In genomic region chr7:75957021-75957736, GRCh38 we compare ENCODE assay signal across 13 cellular contexts. TPM values are rescaled to one million over a fixed set of nuclear protein-coding genes. Genes with fewer than 3 reads are reported as not detected.
DNase-seq lines count a peak whose midpoint lies in the region; ATAC-seq, FAIRE-seq and TF ChIP-seq lines count a peak whose summit lies in the region.
"Had no signal": no experiment of that assay in that cellular context is flagged by ENCODE, and none has a peak within 500 bp of the region (broad histone marks: within the 10 kb centered on the region; RNA-seq: fewer than 3 reads in every experiment).

No MANE protein-coding gene starts in this region.

- dilution Hi-C loops in IMR-90 (cut with HindIII; ENCODE audit: low sequenced_read_pairs, unreplicated experiment): no loop called here

- H3K4me1 ChIP-seq in IMR-90 (ENCODE audit: control insufficient read depth, insufficient read depth, low read length) (0 out of 2 replicates have a peak, but pooled peaks cover 7% of the 10 kb centered on the region), endodermal cell (ENCODE audit: control insufficient read depth, insufficient read depth, low read length) (no peaks in the 10 kb centered on the region), HepG2 (ENCODE audit: insufficient read depth, low read length) (peaks cover 88% of the 10 kb centered on the region), thyroid gland (peaks cover 19 to 56% of the 10 kb centered on the region in 2 donors), A673 (ENCODE audit: insufficient read depth, low read length, poor library complexity, severe bottlenecking) (no peaks in the 10 kb centered on the region)

- no peak; the same call in 1 of the 2 replicates for ATAC-seq in IMR-90 (ENCODE audit: low read depth)
- no peak for ATAC-seq in HepG2
- ATAC-seq: sciatic nerve had no signal

- H4K8ac ChIP-seq in IMR-90 (ENCODE audit: low read depth in 2 of 2, low read length in 2 of 2): peak overlapping the region in 1 of 2 experiments; percentile 28; a peak in 1 of 4 replicates

- DNase-seq in IMR-90 (no peak), endodermal cell (peak; percentile 92), HepG2 (ENCODE audit: low spot score) (peak; percentile 47), thyroid gland (peak; percentile 80 to 87), DMS79 (lab: John Stamatoyannopoulos, UW) (no peak), A673 (ENCODE audit: low spot score) (no peak), NCI-H1417 (lab: John Stamatoyannopoulos, UW) (no peak), coronary artery (ENCODE audit: low spot score) (no peak)
- DNase-seq: activated T-cell treated with anti-CD3 and anti-CD28 coated beads, Interleukin-2, amount 50 U/mL, for 24 hours; anterior cingulate cortex; Karpas-422; NCI-H2081 treated with DMSO at 0.1 percent for 48 hours had no signal

- in situ Hi-C loops in IMR-90 (cut with MboI; ENCODE audit: low sequenced_read_pairs) (no loop called here), HepG2 (cut with HindIII; ENCODE audit: extremely low pct_ligation_motif_present, low pct_unique_long_range_greater_than_20kb) (loop anchor here (5.0 kb wide), 1 partner anchor 40 kb away; the partner anchor contains the start of gene POR)

- peak overlapping the region; percentile 79 for H3K27ac Mint-ChIP-seq in endodermal cell
- H3K27ac Mint-ChIP-seq: activated T-cell treated with anti-CD3 and anti-CD28 coated beads, Interleukin-2, amount 50 U/mL, for 24 hours had no signal

- no peak overlapping the region for H4K5ac ChIP-seq in IMR-90 (ENCODE audit: low read depth, low read length)

- H3K9ac ChIP-seq in IMR-90 (ENCODE audit: low read depth, low read length) (no peak overlapping the region), endodermal cell (ENCODE audit: extremely low read depth, low read length, poor library complexity, severe bottlenecking) (no peak overlapping the region), HepG2 (ENCODE audit: insufficient read depth, low read depth, low read length) (0 out of 2 replicates have a peak overlapping the region, but pooled peaks have one; percentile 20)

- H3K4me2 ChIP-seq in IMR-90 (ENCODE audit: low read depth, low read length) (no peak overlapping the region), HepG2 (ENCODE audit: low read depth, low read length) (no peak overlapping the region)

- H3K36me3 ChIP-seq in IMR-90 (ENCODE audit: control insufficient read depth, insufficient read depth, low read length) (peaks cover 35% of the 10 kb centered on the region), endodermal cell (ENCODE audit: control insufficient read depth, insufficient read depth, low read length) (peaks cover 63% of the 10 kb centered on the region), HepG2 (replicated peaks in 1 of 2; ENCODE audit: control insufficient read depth in 1 of 2, insufficient read depth in 2 of 2, low read length in 2 of 2) (peaks cover 25 to 75% of the 10 kb centered on the region in 2 experiments), thyroid gland (peaks cover 0 to 34% of the 10 kb centered on the region in 2 donors), A673 (ENCODE audit: insufficient read depth, low read length, poor library complexity, severe bottlenecking) (peaks cover 20% of the 10 kb centered on the region)

- H2AK9ac ChIP-seq in IMR-90 (replicated peaks; ENCODE audit: low read depth, low read length, poor library complexity): peak overlapping the region; percentile 15

- no peak overlapping the region; the same call in 2 of the 3 replicates for H2BK15ac ChIP-seq in IMR-90 (ENCODE audit: low read depth, low read length)

- TF ChIP-seq EP300 in HepG2 (IDR thresholded peaks at IDR 0.05; ENCODE audit: low read depth in 2 of 2, low read length in 2 of 2) (no peak), HepG2 (CRISPR knock-in tag; IDR thresholded peaks at IDR 0.05; ENCODE audit: borderline replicate concordance) (no peak)

- CTCF ChIA-PET in IMR-90 (lab: Yijun Ruan, JAX): no interaction called here
- CTCF ChIA-PET in HepG2 (lab: Yijun Ruan, JAX; ENCODE audit: low intra/inter-chr PET ratio, low total read pairs): no interaction called here
- CTCF ChIA-PET in A673 (lab: Charles Lee): no interaction called here

- H3K9me3 ChIP-seq in IMR-90 (ENCODE audit: control insufficient read depth, insufficient read depth, low read length): no peaks in the 10 kb centered on the region
- H3K9me3 ChIP-seq in endodermal cell (ENCODE audit: control insufficient read depth, low read length): no peaks in the 10 kb centered on the region
- H3K9me3 ChIP-seq in HepG2 (ENCODE audit: low read length): no peaks in the 10 kb centered on the region
- no peaks in the 10 kb centered on the region for H3K9me3 ChIP-seq in thyroid gland
- H3K9me3 ChIP-seq in A673 (ENCODE audit: low read depth, low read length, poor library complexity, severe bottlenecking): no peaks in the 10 kb centered on the region

- peak overlapping the region; percentile 5; the same call in 1 of the 2 replicates for H3K4ac ChIP-seq in IMR-90 (ENCODE audit: low read depth, low read length)

- H2BK5ac ChIP-seq in IMR-90 (ENCODE audit: low read depth, low read length, poor library complexity, severe bottlenecking): no peak overlapping the region

- H3K18ac ChIP-seq in IMR-90 (ENCODE audit: low read depth, low read length): no peak overlapping the region

- peaks cover 59% of the 10 kb centered on the region for H3K36me3 Mint-ChIP-seq in endodermal cell (ENCODE audit: low read depth)

- no peak overlapping the region for H2BK120ac ChIP-seq in IMR-90 (ENCODE audit: low read depth, low read length)

- H4K20me1 ChIP-seq in IMR-90 (ENCODE audit: insufficient read depth, low read length): no peaks in the 10 kb centered on the region
- peaks cover 55% of the 10 kb centered on the region for H4K20me1 ChIP-seq in HepG2 (ENCODE audit: insufficient read depth, low read length)

- 90% methylated on average over 4 of the region's 16 CpGs; no CpG with 5 or more reads in 1 of the 2 experiments for WGBS in IMR-90 (ENCODE audit: extremely low coverage in 2 of 2, insufficient read length in 1 of 2), 2 experiments
- 83 to 89% methylated on average over 13 to 16 of the region's 16 CpGs for WGBS in endodermal cell (ENCODE audit: insufficient coverage in 1 of 2, insufficient read length in 1 of 2), 2 experiments
- 92% methylated on average over 12 of the region's 16 CpGs for WGBS in HepG2 (ENCODE audit: low lambda C conversion rate)
- 51 to 73% methylated on average over 16 of the region's 16 CpGs for WGBS in thyroid gland, 2 donors

- H3K27ac ChIP-seq in IMR-90 (ENCODE audit: insufficient read depth, low read length): no peak overlapping the region
- no peak overlapping the region for H3K27ac ChIP-seq in endodermal cell (ENCODE audit: low read depth, low read length)
- peak overlapping the region; percentile 77 for H3K27ac ChIP-seq in HepG2 (ENCODE audit: extremely low read length, insufficient read depth, low read length)
- peak overlapping the region; percentile 55 to 83 (median 79) for H3K27ac ChIP-seq in thyroid gland
- H3K27ac ChIP-seq in A673 (ENCODE audit: low read depth, low read length, poor library complexity, severe bottlenecking): no peak overlapping the region
- H3K27ac ChIP-seq in coronary artery: no peak overlapping the region

- no peak overlapping the region for H4K91ac ChIP-seq in IMR-90 (ENCODE audit: insufficient read depth, low read depth, low read length)

- H3K79me1 ChIP-seq in IMR-90 (ENCODE audit: low read depth in 1 of 2, low read length in 2 of 2): peaks cover 0 to 45% of the 10 kb centered on the region in 2 experiments; a peak in 2 of 4 replicates

- FAIRE-seq in HepG2 (lab: Jason Lieb, UNC): no peak

- peaks cover 10% of the 10 kb centered on the region; the same call in 1 of the 2 replicates for H3K9me1 ChIP-seq in IMR-90 (ENCODE audit: insufficient read depth, low read length)

- H3K56ac ChIP-seq in IMR-90 (ENCODE audit: extremely low read depth, insufficient read depth, low read length): no peak overlapping the region

- H3K23ac ChIP-seq in IMR-90 (ENCODE audit: low read depth, low read length): no peak overlapping the region

- H2AK5ac ChIP-seq in IMR-90 (ENCODE audit: low read depth, low read length): no peak overlapping the region; the same call in 1 of the 2 replicates

- no peak for TF ChIP-seq RAD21 in IMR-90 (IDR thresholded peaks at IDR 0.05; ENCODE audit: low read length)
- no peak for TF ChIP-seq RAD21 in HepG2 (CRISPR knock-in tag; IDR thresholded peaks at IDR 0.05)

- BruUV-seq in IMR-90 (replicated peaks; lab: Mats Ljungman, UMichigan): no TSS peak
- BruUV-seq in HepG2 (replicated peaks; lab: Mats Ljungman, UMichigan): no TSS peak
- BruUV-seq in A673 (replicated peaks; lab: Mats Ljungman, UMichigan): no TSS peak

- H2BK20ac ChIP-seq in IMR-90 (ENCODE audit: low read depth, low read length): peak overlapping the region; percentile 26; the same call in 1 of the 2 replicates

- no peak for TF ChIP-seq POLR2A in IMR-90 (IDR thresholded peaks at IDR 0.05; ENCODE audit: low read depth, low read length)
- TF ChIP-seq POLR2A in HepG2 (IDR thresholded peaks at IDR 0.05; ENCODE audit: insufficient read depth in 1 of 2, low read depth in 2 of 2, low read length in 2 of 2): no peak
- no peak for TF ChIP-seq POLR2A in thyroid gland (IDR thresholded peaks at IDR 0.05)

- H3K9me3 Mint-ChIP-seq in endodermal cell: peaks cover 9% of the 10 kb centered on the region
- H3K9me3 Mint-ChIP-seq: activated T-cell treated with anti-CD3 and anti-CD28 coated beads, Interleukin-2, amount 50 U/mL, for 24 hours had no signal

- peaks cover 12% of the 10 kb centered on the region for H3K4me1 Mint-ChIP-seq in endodermal cell

- POLR2A ChIA-PET in IMR-90 (lab: Charles Lee; ENCODE audit: unreplicated experiment) (no interaction called here), HepG2 (lab: Yijun Ruan, JAX) (interaction anchor here (1.2 to 2.8 kb wide), 6 partner anchors 11 to 42 kb away, joined by 3 to 14 read pairs (median 6); partner anchors contain the start of gene POR), A673 (lab: Charles Lee; ENCODE audit: low non-redundant PET) (no interaction called here)

- TF ChIP-seq CTCF in IMR-90 (conservative IDR thresholded peaks at IDR 0.05; ENCODE audit: low read depth, low read length) (no peak), endodermal cell (conservative IDR thresholded peaks at IDR 0.05) (no peak), HepG2 (CRISPR knock-in tag; IDR thresholded peaks at IDR 0.05) (no peak), thyroid gland (IDR thresholded peaks at IDR 0.05) (no peak), A673 (conservative IDR thresholded peaks at IDR 0.05; ENCODE audit: low read depth, low read length) (no peak), coronary artery (IDR thresholded peaks at IDR 0.05) (no peak)

- H3K4me3 ChIP-seq in IMR-90 (ENCODE audit: insufficient read depth, low read depth, low read length) (no peak overlapping the region), endodermal cell (ENCODE audit: low read length) (no peak overlapping the region), HepG2 (replicated peaks in 1 of 3; ENCODE audit: insufficient read depth in 1 of 3, low read depth in 2 of 3, low read length in 3 of 3) (no peak overlapping the region), thyroid gland (replicated peaks in 1 of 3) (no peak overlapping the region), A673 (ENCODE audit: low read depth, low read length, poor library complexity, severe bottlenecking) (no peak overlapping the region), coronary artery (no peak overlapping the region)

- no peak overlapping the region for H3K14ac ChIP-seq in IMR-90 (replicated peaks; ENCODE audit: low read depth, low read length)

- intact Hi-C loops in IMR-90 (cut with micrococcal nuclease) (no loop called here), HepG2 (cut with micrococcal nuclease; ENCODE audit: unreplicated experiment) (loop anchor here (2.0 kb wide), 1 partner anchor 50 kb away; no protein-coding TSS in a partner anchor), thyroid gland (cut with DNase I) (no loop called here), A673 (cut with micrococcal nuclease; ENCODE audit: unreplicated experiment) (no loop called here)

- no peak overlapping the region for H3K4me3 Mint-ChIP-seq in endodermal cell
- H3K4me3 Mint-ChIP-seq: activated T-cell treated with anti-CD3 and anti-CD28 coated beads, Interleukin-2, amount 50 U/mL, for 24 hours had no signal

- H2AFZ ChIP-seq in IMR-90 (replicated peaks; ENCODE audit: low read length, poor library complexity) (no peak overlapping the region), HepG2 (ENCODE audit: low read length) (no peak overlapping the region)

- H3K27me3 Mint-ChIP-seq in endodermal cell (ENCODE audit: insufficient read depth): no peaks in the 10 kb centered on the region
- H3K27me3 Mint-ChIP-seq: activated T-cell treated with anti-CD3 and anti-CD28 coated beads, Interleukin-2, amount 50 U/mL, for 24 hours had no signal

- peaks cover 56% of the 10 kb centered on the region for H3K79me2 ChIP-seq in HepG2 (ENCODE audit: insufficient read depth, low read length)

- no peaks in the 10 kb centered on the region for H3K27me3 ChIP-seq in IMR-90 (ENCODE audit: control insufficient read depth, insufficient read depth, low read length)
- H3K27me3 ChIP-seq in endodermal cell (ENCODE audit: control insufficient read depth, insufficient read depth, low read length, poor library complexity, severe bottlenecking): no peaks in the 10 kb centered on the region
- no peaks in the 10 kb centered on the region for H3K27me3 ChIP-seq in HepG2 (ENCODE audit: control insufficient read depth in 1 of 2, insufficient read depth in 2 of 2, low read length in 2 of 2)
- H3K27me3 ChIP-seq in thyroid gland: no peaks in the 10 kb centered on the region
- H3K27me3 ChIP-seq in A673 (replicated peaks; ENCODE audit: insufficient read depth, low read depth, low read length, poor library complexity): no peaks in the 10 kb centered on the region

RNA-seq across cellular contexts. Expression of gene TMEM120A, which starts 37.2 kb away (rescaled TPM):
- total RNA-seq in IMR-90 (2012; rRNA removed) (23.1 and 32.1 TPM in 2 replicates), endodermal cell (10 to 100 TPM; 18.8 to 19.1 TPM), HepG2 (2016; rRNA removed; fragmentation: Illumina TruSeq; extraction: Trizol) (22.9 and 40.3 TPM in 2 replicates), thyroid gland (10 to 100 TPM; 25.4 to 38.2 (median 34.9) TPM), A673 (2021) (18.7 and 18.9 TPM in 2 replicates)
- polyA plus RNA-seq in IMR-90 (2012; rRNA removed) (33.8 and 39.3 TPM in 2 replicates), HepG2 (2011; rRNA removed) (102 and 116 TPM in 2 replicates)
- polyA plus RNA-seq in IMR-90 (2012; cell fraction: cytosol; rRNA removed): 13.7 and 39.5 TPM in 2 replicates
- 76.5 and 138 TPM in 2 replicates for polyA plus RNA-seq in IMR-90 (2012; cell fraction: nucleus; rRNA removed; ENCODE audit: low replicate concordance)
- polyA plus RNA-seq in endodermal cell (2013, experiment 1 of 2): 28.4 TPM
- 30.6 TPM for polyA plus RNA-seq in endodermal cell (2013, experiment 2 of 2)
- total RNA-seq in HepG2 (2016; cell fraction: cytosol; rRNA removed; fragmentation: Illumina TruSeq; extraction: Trizol; ENCODE audit: low read depth): 31.6 and 36.7 TPM in 2 replicates
- 26.0 and 40.4 TPM in 2 replicates for total RNA-seq in HepG2 (2016; cell fraction: insoluble cytoplasmic fraction; rRNA removed; fragmentation: Illumina TruSeq; extraction: Trizol)
- total RNA-seq in HepG2 (2016; cell fraction: membrane; rRNA removed; fragmentation: Illumina TruSeq; extraction: Trizol): 34.6 and 34.8 TPM in 2 replicates
- total RNA-seq in HepG2 (2016; cell fraction: nucleus; rRNA removed; fragmentation: Illumina TruSeq; extraction: Trizol): 31.7 and 39.9 TPM in 2 replicates
- polyA plus RNA-seq in HepG2 (2011; cell fraction: cytosol; rRNA removed): 81.9 and 91.9 TPM in 2 replicates
- polyA plus RNA-seq in HepG2 (2011; cell fraction: nucleus; rRNA removed): 76.1 and 77.6 TPM in 2 replicates
- 41.2 and 57.5 TPM in 2 replicates for polyA plus RNA-seq in HepG2 (2012)
- polyA plus RNA-seq in HepG2 (2016; cell fraction: cytosol; fragmentation: Illumina TruSeq; extraction: Trizol; ENCODE audit: low read depth): 78.5 and 88.6 TPM in 2 replicates
- 64.8 and 69.3 TPM in 2 replicates for polyA plus RNA-seq in HepG2 (2016; cell fraction: insoluble cytoplasmic fraction; fragmentation: Illumina TruSeq; extraction: Trizol; ENCODE audit: low read depth)
- polyA plus RNA-seq in HepG2 (2016; cell fraction: membrane; fragmentation: Illumina TruSeq; extraction: Trizol; ENCODE audit: low read depth): 81.3 and 84.7 TPM in 2 replicates
- polyA plus RNA-seq in HepG2 (2016; cell fraction: nucleus; fragmentation: Illumina TruSeq; extraction: Trizol; ENCODE audit: insufficient read depth, low read depth): 144 and 149 TPM in 2 replicates
- 97.0 and 238 TPM in 2 replicates for polyA minus RNA-seq in HepG2 (2011; rRNA and poly(A)+ RNA removed; ENCODE audit: low replicate concordance)
- 32.4 and 39.8 TPM in 2 replicates for polyA minus RNA-seq in HepG2 (2011; cell fraction: cytosol; rRNA and poly(A)+ RNA removed)
- polyA minus RNA-seq in HepG2 (2011; cell fraction: nucleus; rRNA and poly(A)+ RNA removed): 15.5 and 22.4 TPM in 2 replicates

RNA-seq across cellular contexts. Expression of gene POR, which starts 42.2 kb away (rescaled TPM):
- total RNA-seq in IMR-90 (2012; rRNA removed): 25.3 and 25.5 TPM in 2 replicates
- polyA plus RNA-seq in IMR-90 (2012; rRNA removed): 42.2 and 60.4 TPM in 2 replicates
- 31.0 and 59.1 TPM in 2 replicates for polyA plus RNA-seq in IMR-90 (2012; cell fraction: cytosol; rRNA removed)
- 74.8 and 189 TPM in 2 replicates for polyA plus RNA-seq in IMR-90 (2012; cell fraction: nucleus; rRNA removed; ENCODE audit: low replicate concordance)
- total RNA-seq in endodermal cell: 10 to 100 TPM; 85.2 to 92.9 TPM
- 96.3 TPM for polyA plus RNA-seq in endodermal cell (2013, experiment 1 of 2)
- 80.9 TPM for polyA plus RNA-seq in endodermal cell (2013, experiment 2 of 2)
- total RNA-seq in HepG2 (2016; rRNA removed; fragmentation: Illumina TruSeq; extraction: Trizol): 115 and 266 TPM in 2 replicates
- total RNA-seq in HepG2 (2016; cell fraction: cytosol; rRNA removed; fragmentation: Illumina TruSeq; extraction: Trizol; ENCODE audit: low read depth): 43.6 and 47.9 TPM in 2 replicates
- 95.7 and 270 TPM in 2 replicates for total RNA-seq in HepG2 (2016; cell fraction: insoluble cytoplasmic fraction; rRNA removed; fragmentation: Illumina TruSeq; extraction: Trizol)
- total RNA-seq in HepG2 (2016; cell fraction: membrane; rRNA removed; fragmentation: Illumina TruSeq; extraction: Trizol): 55.5 and 56.9 TPM in 2 replicates
- 260 and 301 TPM in 2 replicates for total RNA-seq in HepG2 (2016; cell fraction: nucleus; rRNA removed; fragmentation: Illumina TruSeq; extraction: Trizol)
- 145 and 208 TPM in 2 replicates for polyA plus RNA-seq in HepG2 (2011; rRNA removed)
- 143 and 190 TPM in 2 replicates for polyA plus RNA-seq in HepG2 (2011; cell fraction: cytosol; rRNA removed)
- 1,024 and 1,039 TPM in 2 replicates for polyA plus RNA-seq in HepG2 (2011; cell fraction: nucleus; rRNA removed)
- 325 and 360 TPM in 2 replicates for polyA plus RNA-seq in HepG2 (2012)
- 22.8 and 25.4 TPM in 2 replicates for polyA plus RNA-seq in HepG2 (2016; cell fraction: cytosol; fragmentation: Illumina TruSeq; extraction: Trizol; ENCODE audit: low read depth)
- polyA plus RNA-seq in HepG2 (2016; cell fraction: insoluble cytoplasmic fraction; fragmentation: Illumina TruSeq; extraction: Trizol; ENCODE audit: low read depth): 63.7 and 80.6 TPM in 2 replicates
- polyA plus RNA-seq in HepG2 (2016; cell fraction: membrane; fragmentation: Illumina TruSeq; extraction: Trizol; ENCODE audit: low read depth): 25.4 and 30.4 TPM in 2 replicates
- polyA plus RNA-seq in HepG2 (2016; cell fraction: nucleus; fragmentation: Illumina TruSeq; extraction: Trizol; ENCODE audit: insufficient read depth, low read depth): 367 and 407 TPM in 2 replicates
- polyA minus RNA-seq in HepG2 (2011; rRNA and poly(A)+ RNA removed; ENCODE audit: low replicate concordance): 85.0 and 445 TPM in 2 replicates
- polyA minus RNA-seq in HepG2 (2011; cell fraction: cytosol; rRNA and poly(A)+ RNA removed): 256 and 348 TPM in 2 replicates
- polyA minus RNA-seq in HepG2 (2011; cell fraction: nucleus; rRNA and poly(A)+ RNA removed): 174 and 240 TPM in 2 replicates
- 100 to 1,000 TPM; 141 to 341 (median 285) TPM for total RNA-seq in thyroid gland
- 99.3 and 104 TPM in 2 replicates for total RNA-seq in A673 (2021)

Comparison
In these comparisons a context has a peak if more than half of its experiments do, and no peak if none do; other contexts are left out.
1. DNase-seq: peak in endodermal cell (single experiment), HepG2 (single experiment) and thyroid gland (2 of 2); none in IMR-90 (single experiment), DMS79 (single experiment), A673 (single experiment), NCI-H1417 (0 of 3) and coronary artery (single experiment).
2. H3K27ac ChIP-seq: peak in HepG2 (single experiment) and thyroid gland (3 of 3); none in IMR-90 (single experiment), endodermal cell (single experiment), A673 (single experiment) and coronary artery (0 of 2).